ENCODE assay signal across 15 cellular contexts in genomic region chr1:233459968-233460367, GRCh38.
A peak's percentile ranks its signal among the peaks of the same experiment; 100 is the strongest.
DNase-seq lines count a peak whose midpoint lies in the region; ATAC-seq and TF ChIP-seq lines count a peak whose summit lies in the region.
"Had no signal": no experiment of that assay in that cellular context is flagged by ENCODE, and none has a peak within 500 bp of the region (broad histone marks: within the 10 kb centered on the region; RNA-seq: fewer than 3 reads in every experiment).

No MANE protein-coding gene starts in this region.

- POLR2A ChIA-PET in WTC11 (lab: Charles Lee) = no interaction called here

- TF ChIP-seq CTCF in WTC11 (IDR thresholded peaks at IDR 0.05) = no peak
- no peak for TF ChIP-seq CTCF in CD14-positive monocyte (IDR thresholded peaks at IDR 0.05)

- peaks cover 8% of the 10 kb centered on the region for H3K9me3 Mint-ChIP-seq in WTC11
- peaks cover 0 to 3% (median 0%) of the 10 kb centered on the region in 7 donors for H3K9me3 Mint-ChIP-seq in CD14-positive monocyte
- H3K9me3 Mint-ChIP-seq: activated T-helper 17 cell treated with anti-CD3 and anti-CD28 coated beads, Interleukin-2, amount 50 U/mL, for 72 hours had no signal

- H3K27me3 Mint-ChIP-seq in WTC11 (ENCODE audit: low read depth) = no peaks in the 10 kb centered on the region
- H3K27me3 Mint-ChIP-seq in CD14-positive monocyte (ENCODE audit: low read depth in 3 of 3) = peaks cover 0 to 3% (median under 1%) of the 10 kb centered on the region in 3 donors

- intact Hi-C loops in CD14-positive monocyte (cut with micrococcal nuclease) = no loop called here

- H3K27ac Mint-ChIP-seq in WTC11 (peak overlapping the region; percentile 6), CD14-positive monocyte (no peak overlapping the region)
- H3K27ac Mint-ChIP-seq: activated T-helper 17 cell treated with anti-CD3 and anti-CD28 coated beads, Interleukin-2, amount 50 U/mL, for 72 hours had no signal

- H3K4me3 Mint-ChIP-seq in WTC11 (no peak overlapping the region), CD14-positive monocyte (no peak overlapping the region)
- H3K4me3 Mint-ChIP-seq: activated T-helper 17 cell treated with anti-CD3 and anti-CD28 coated beads, Interleukin-2, amount 50 U/mL, for 72 hours had no signal

- DNase-seq in WTC11 (ENCODE audit: low spot score) (peak; percentile 20), renal cortical epithelial cell (ENCODE audit: low read depth) (peak; percentile 50), CD14-positive monocyte (ENCODE audit: low spot score) (no peak), RKO (ENCODE audit: low spot score) (no peak), HPDE6-E6E7 (ENCODE audit: extremely low spot score) (no peak), SIG-M5 treated with dmso at 0.1 percent for 504 hours (lab: John Stamatoyannopoulos, UW; ENCODE audit: unreplicated experiment) (no peak)
- DNase-seq: AML-193, caudate nucleus, glutamatergic neuron, MG63, NCI-H1694, SHP77 had no signal

- H3K36me3 Mint-ChIP-seq in WTC11 (no peaks in the 10 kb centered on the region; the same call in 1 of the 2 replicates), CD14-positive monocyte (no peaks in the 10 kb centered on the region)

- CTCF ChIA-PET in WTC11 (lab: Charles Lee) = interaction anchor here (1.3 to 1.6 kb wide), 2 partner anchors 19 to 20 kb away, joined by 3 to 5 read pairs; no protein-coding TSS in a partner anchor

- ATAC-seq in GM21423 (IDR thresholded peaks at IDR 0.05; ENCODE audit: unreplicated experiment) = peak; percentile 12
- ATAC-seq in HG02938 (IDR thresholded peaks at IDR 0.05; ENCODE audit: unreplicated experiment) = peak; percentile 18
- peak; percentile 93 for ATAC-seq in WTC11

- H3K4me1 Mint-ChIP-seq in WTC11 (peaks cover 19% of the 10 kb centered on the region), CD14-positive monocyte (no peaks in the 10 kb centered on the region)

TF ChIP-seq in WTC11, 78 proteins besides CTCF, POLR2A, EP300 and RAD21:
- TF ChIP-seq TEAD1 (CRISPR knock-in tag; IDR thresholded peaks at IDR 0.05) (peak; percentile 75; the same call in 1 of the 2 replicates), TEAD4 (CRISPR knock-in tag; IDR thresholded peaks at IDR 0.05) (peak; percentile 90), NR3C1 (CRISPR knock-in tag; conservative IDR thresholded peaks at IDR 0.05; ENCODE audit: low read depth) (no peak)
TF ChIP-seq in WTC11: peak in this region for 2.

Comparison
In these comparisons a context has a peak if more than half of its experiments do, and no peak if none do; other contexts are left out.
1. ATAC-seq: peak in every context shown above with its lines; median percentile 93 in WTC11; 18 in HG02938; 12 in GM21423.
2. DNase-seq: peak in WTC11 (single experiment) and renal cortical epithelial cell (single experiment); none in CD14-positive monocyte (single experiment), RKO (single experiment), HPDE6-E6E7 (single experiment) and SIG-M5 treated with dmso at 0.1 percent for 504 hours (single experiment).